20 cellular contexts compared by ENCODE assay signal in the genomic region with DNA sequence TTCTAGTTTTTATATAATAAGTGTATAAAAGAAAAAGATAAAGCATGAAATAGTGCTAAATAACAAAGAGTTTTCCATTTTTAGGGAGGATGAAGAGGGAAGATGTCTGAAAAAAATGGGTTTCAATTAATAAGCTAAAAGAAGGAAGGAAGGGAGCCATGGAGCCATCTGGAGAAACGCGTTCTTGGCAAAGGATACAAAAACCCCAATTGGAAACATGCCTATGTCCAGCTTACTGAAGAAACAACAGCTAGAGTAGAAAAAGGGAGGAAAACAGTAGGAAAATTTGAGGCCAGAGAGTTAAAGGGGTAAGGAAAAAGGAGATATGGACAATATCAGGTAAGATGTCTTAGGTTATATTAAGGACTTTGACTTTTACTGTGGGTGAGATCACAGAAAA.
A peak's percentile ranks its signal among the peaks of the same experiment; 100 is the strongest.
DNase-seq lines count a peak whose midpoint lies in the region; ATAC-seq, FAIRE-seq and TF ChIP-seq lines count a peak whose summit lies in the region.
"Had no signal": no experiment of that assay in that cellular context is flagged by ENCODE, and none has a peak within 500 bp of the region (broad histone marks: within the 10 kb centered on the region; RNA-seq: fewer than 3 reads in every experiment).

No MANE protein-coding gene starts in this region.

- H3K9me2 ChIP-seq in GM23248 (ENCODE audit: insufficient read depth), result no peaks in the 10 kb centered on the region

- TF ChIP-seq RAD21 in HepG2 (CRISPR knock-in tag; IDR thresholded peaks at IDR 0.05), result no peak

- POLR2A ChIA-PET in HepG2 (lab: Yijun Ruan, JAX), result no interaction called here
- POLR2A ChIA-PET in activated CD8-positive, alpha-beta T cell treated with anti-CD3 and anti-CD28 coated beads for 36 hours (lab: Charles Lee), result no interaction called here

- no peaks in the 10 kb centered on the region for H4K20me1 ChIP-seq in HepG2 (ENCODE audit: insufficient read depth, low read length)
- H4K20me1 ChIP-seq in GM23248 (ENCODE audit: insufficient read depth), result no peaks in the 10 kb centered on the region
- H4K20me1 ChIP-seq: BLaER1 treated with 17β-estradiol and CSF1 and Interleukin-3, amounts not matched to agents 10 nM and 100 nM had no signal

- H3K9me3 ChIP-seq in right atrium auricular region (peaks cover 0 to 9% of the 10 kb centered on the region in 2 donors), right cardiac atrium (ENCODE audit: control insufficient read depth, low read length) (no peaks in the 10 kb centered on the region), HepG2 (ENCODE audit: low read length) (peaks cover 72% of the 10 kb centered on the region), GM23248 (ENCODE audit: low read depth) (no peaks in the 10 kb centered on the region)

- no peak for DNase-seq in Right ventricle myocardium superior
- DNase-seq in right atrium auricular region (ENCODE audit: low spot score), result no peak
- peak; percentile 7 for DNase-seq in cerebellum (ENCODE audit: low spot score)
- no peak for DNase-seq in right cardiac atrium
- DNase-seq in HepG2 (ENCODE audit: low spot score), result no peak
- no peak for DNase-seq in GM23248
- DNase-seq in activated CD8-positive, alpha-beta T cell treated with anti-CD3 and anti-CD28 coated beads for 36 hours, result no peak
- DNase-seq: ACHN; Calu3; CD4-positive, CD25-positive, alpha-beta regulatory T cell; DMS153; DMS79 treated with DMSO at 0.1 percent for 48 hours; EL; GDM1; HCEC 1CT; HFFc6 had no signal

- H2AFZ ChIP-seq in HepG2 (ENCODE audit: low read length) (no peak overlapping the region), GM23248 (no peak overlapping the region)

- H3K36me3 Mint-ChIP-seq in activated CD8-positive, alpha-beta T cell treated with anti-CD3 and anti-CD28 coated beads for 36 hours (ENCODE audit: low read depth), result no peaks in the 10 kb centered on the region
- H3K36me3 Mint-ChIP-seq: CD4-positive, CD25-positive, alpha-beta regulatory T cell had no signal

- H3K79me2 ChIP-seq in HepG2 (ENCODE audit: insufficient read depth, low read length) (no peaks in the 10 kb centered on the region), GM23248 (ENCODE audit: insufficient read depth) (no peaks in the 10 kb centered on the region)

- H3K27me3 Mint-ChIP-seq in activated CD8-positive, alpha-beta T cell treated with anti-CD3 and anti-CD28 coated beads for 36 hours, result no peaks in the 10 kb centered on the region

- H3K4me3 ChIP-seq in right atrium auricular region, result no peak overlapping the region
- no peak overlapping the region for H3K4me3 ChIP-seq in right cardiac atrium (ENCODE audit: low read length)
- no peak overlapping the region for H3K4me3 ChIP-seq in HepG2 (replicated peaks in 1 of 3; ENCODE audit: insufficient read depth in 1 of 3, low read depth in 2 of 3, low read length in 3 of 3)
- no peak overlapping the region for H3K4me3 ChIP-seq in GM23248
- H3K4me3 ChIP-seq: BLaER1 treated with 17β-estradiol and CSF1 and Interleukin-3, amounts not matched to agents 10 nM and 100 nM had no signal

- in situ Hi-C loops in HepG2 (cut with HindIII; ENCODE audit: extremely low pct_ligation_motif_present, low pct_unique_long_range_greater_than_20kb) (no loop called here), GM23248 (cut with MboI) (no loop called here)

- H3K4me2 ChIP-seq in HepG2 (ENCODE audit: low read depth, low read length), result no peak overlapping the region
- H3K4me2 ChIP-seq in GM23248 (ENCODE audit: unreplicated experiment), result no peak overlapping the region
- H3K4me2 ChIP-seq: BLaER1 treated with 17β-estradiol and CSF1 and Interleukin-3, amounts not matched to agents 10 nM and 100 nM had no signal

- WGBS in right cardiac atrium, result 39% methylated on average over 2 of the region's 2 CpGs
- WGBS in HepG2 (ENCODE audit: low lambda C conversion rate), result 54% methylated on average over 2 of the region's 2 CpGs
- 8 to 12% methylated on average over 2 of the region's 2 CpGs for WGBS in GM23248 (ENCODE audit: low coverage in 1 of 2, low lambda C conversion rate in 2 of 2, missing lambda C conversion rate in 2 of 2), 2 experiments

- no peak overlapping the region for H3K27ac Mint-ChIP-seq in activated CD8-positive, alpha-beta T cell treated with anti-CD3 and anti-CD28 coated beads for 36 hours
- H3K27ac Mint-ChIP-seq: CD4-positive, CD25-positive, alpha-beta regulatory T cell; HFFc6 had no signal

- H3K4me1 ChIP-seq in right atrium auricular region (peaks cover 0 to 9% of the 10 kb centered on the region in 2 donors), right cardiac atrium (ENCODE audit: control insufficient read depth, insufficient read depth, low read length) (peaks cover 2% of the 10 kb centered on the region), HepG2 (ENCODE audit: insufficient read depth, low read length) (no peaks in the 10 kb centered on the region), GM23248 (ENCODE audit: insufficient read depth) (no peaks in the 10 kb centered on the region)
- H3K4me1 ChIP-seq: BLaER1 treated with 17β-estradiol and CSF1 and Interleukin-3, amounts not matched to agents 10 nM and 100 nM had no signal

- H3K4me1 Mint-ChIP-seq in activated CD8-positive, alpha-beta T cell treated with anti-CD3 and anti-CD28 coated beads for 36 hours (ENCODE audit: low read depth), result no peaks in the 10 kb centered on the region
- H3K4me1 Mint-ChIP-seq: CD4-positive, CD25-positive, alpha-beta regulatory T cell had no signal

- TF ChIP-seq CTCF in right atrium auricular region (IDR thresholded peaks at IDR 0.05) (no peak), HepG2 (CRISPR knock-in tag; IDR thresholded peaks at IDR 0.05) (no peak)
- no peak for TF ChIP-seq CTCF in activated CD8-positive, alpha-beta T cell treated with anti-CD3 and anti-CD28 coated beads for 36 hours (IDR thresholded peaks at IDR 0.05)

- intact Hi-C loops in Right ventricle myocardium superior (cut with DNase I) (no loop called here), right cardiac atrium (cut with DNase I) (no loop called here), HepG2 (cut with micrococcal nuclease; ENCODE audit: unreplicated experiment) (no loop called here)
- intact Hi-C loops in activated CD8-positive, alpha-beta T cell treated with anti-CD3 and anti-CD28 coated beads for 36 hours (cut with micrococcal nuclease), result no loop called here

- H3K27me3 ChIP-seq in right atrium auricular region (no peaks in the 10 kb centered on the region), right cardiac atrium (ENCODE audit: control insufficient read depth, insufficient read depth) (no peaks in the 10 kb centered on the region), HepG2 (ENCODE audit: control insufficient read depth in 1 of 2, insufficient read depth in 2 of 2, low read length in 2 of 2) (no peaks in the 10 kb centered on the region), GM23248 (replicated peaks; ENCODE audit: insufficient read depth) (no peaks in the 10 kb centered on the region)
- H3K27me3 ChIP-seq: BLaER1 treated with 17β-estradiol and CSF1 and Interleukin-3, amounts not matched to agents 10 nM and 100 nM had no signal

- no TSS peak for BruUV-seq in HepG2 (replicated peaks; lab: Mats Ljungman, UMichigan)

- ATAC-seq in Right ventricle myocardium superior (ENCODE audit: poor library complexity) (peak; percentile 55), right cardiac atrium (peak; percentile 32 to 52), HepG2 (no peak)
- ATAC-seq in activated CD8-positive, alpha-beta T cell treated with anti-CD3 and anti-CD28 coated beads for 36 hours, result no peak

- TF ChIP-seq EP300 in HepG2 (IDR thresholded peaks at IDR 0.05; ENCODE audit: low read depth in 2 of 2, low read length in 2 of 2) (no peak), HepG2 (CRISPR knock-in tag; IDR thresholded peaks at IDR 0.05; ENCODE audit: borderline replicate concordance) (no peak)

- H3K27ac ChIP-seq in right atrium auricular region, result peak overlapping the region in 1 of 2 donors; percentile 15
- H3K27ac ChIP-seq in right cardiac atrium (ENCODE audit: low read length), result no peak overlapping the region
- H3K27ac ChIP-seq in HepG2 (ENCODE audit: extremely low read length, insufficient read depth, low read length), result no peak overlapping the region
- H3K27ac ChIP-seq in GM23248, result no peak overlapping the region
- H3K27ac ChIP-seq: BLaER1 treated with 17β-estradiol and CSF1 and Interleukin-3, amounts not matched to agents 10 nM and 100 nM had no signal

- no peak for TF ChIP-seq POLR2A in HepG2 (IDR thresholded peaks at IDR 0.05; ENCODE audit: insufficient read depth in 1 of 2, low read depth in 2 of 2, low read length in 2 of 2)

- FAIRE-seq in HepG2 (lab: Jason Lieb, UNC), result no peak
- FAIRE-seq: GM12892, GM19239, H1 had no signal

- no peak overlapping the region for H3K9ac ChIP-seq in HepG2 (ENCODE audit: insufficient read depth, low read depth, low read length)
- no peak overlapping the region for H3K9ac ChIP-seq in GM23248
- H3K9ac ChIP-seq: BLaER1 treated with 17β-estradiol and CSF1 and Interleukin-3, amounts not matched to agents 10 nM and 100 nM had no signal

- CTCF ChIA-PET in HepG2 (lab: Yijun Ruan, JAX; ENCODE audit: low intra/inter-chr PET ratio, low total read pairs), result no interaction called here
- CTCF ChIA-PET in activated CD8-positive, alpha-beta T cell treated with anti-CD3 and anti-CD28 coated beads for 36 hours (lab: Charles Lee), result no interaction called here

- H3K9me3 Mint-ChIP-seq in activated CD8-positive, alpha-beta T cell treated with anti-CD3 and anti-CD28 coated beads for 36 hours, result peaks cover 1% of the 10 kb centered on the region

- no peaks in the 10 kb centered on the region for H3F3A ChIP-seq in GM23248 (ENCODE audit: insufficient read depth)

- H3K4me3 Mint-ChIP-seq in activated CD8-positive, alpha-beta T cell treated with anti-CD3 and anti-CD28 coated beads for 36 hours, result no peak overlapping the region
- H3K4me3 Mint-ChIP-seq: CD4-positive, CD25-positive, alpha-beta regulatory T cell; HFFc6 had no signal

- H3K36me3 ChIP-seq in right atrium auricular region (no peaks in the 10 kb centered on the region), HepG2 (replicated peaks in 1 of 2; ENCODE audit: control insufficient read depth in 1 of 2, insufficient read depth in 2 of 2, low read length in 2 of 2) (no peaks in the 10 kb centered on the region), GM23248 (ENCODE audit: low read depth) (no peaks in the 10 kb centered on the region)
- H3K36me3 ChIP-seq: BLaER1 treated with 17β-estradiol and CSF1 and Interleukin-3, amounts not matched to agents 10 nM and 100 nM had no signal

TF ChIP-seq in HepG2, 621 proteins besides CTCF, POLR2A, EP300 and RAD21 (continues in another document):
- TF ChIP-seq GABPA (IDR thresholded peaks at IDR 0.05; ENCODE audit: low read depth, low read length), result no peak
- no peak for TF ChIP-seq GABPA (CRISPR knock-in tag; IDR thresholded peaks at IDR 0.05; ENCODE audit: low read depth)

Comparison
In these comparisons a context has a peak if more than half of its experiments do, and no peak if none do; other contexts are left out.
1. ATAC-seq: peak in Right ventricle myocardium superior (single experiment) and right cardiac atrium (2 of 2); none in HepG2 (single experiment) and activated CD8-positive, alpha-beta T cell treated with anti-CD3 and anti-CD28 coated beads for 36 hours (single experiment).